In genomic region chr5:102971693-102972293, GRCh38 we compare ENCODE assay signal across 8 cellular contexts.
A peak's percentile ranks its signal among the peaks of the same experiment; 100 is the strongest.
DNase-seq lines count a peak whose midpoint lies in the region; ATAC-seq, FAIRE-seq and TF ChIP-seq lines count a peak whose summit lies in the region.

No MANE protein-coding gene starts in this region.

- DNase-seq in GM13977 (ENCODE audit: low spot score) (peak; percentile 5), LNCaP clone FGC (ENCODE audit: low read depth) (no peak), cerebellum (ENCODE audit: low spot score) (peak; percentile 40), midbrain (lab: John Stamatoyannopoulos, UW) (peak; percentile 51), suprapubic skin (ENCODE audit: low spot score in 2 of 2) (no peak)

- FAIRE-seq in A204.1 (lab: Jason Lieb, UNC) = peak; percentile 85

- no peak for TF ChIP-seq POLR2A in suprapubic skin (IDR thresholded peaks at IDR 0.05)

- no peaks in the 10 kb centered on the region for H3K36me3 ChIP-seq in suprapubic skin

- 91% methylated on average over 1 of the region's 1 CpG for WGBS in suprapubic skin

- no peak for TF ChIP-seq EP300 in suprapubic skin (IDR thresholded peaks at IDR 0.05)

- no peaks in the 10 kb centered on the region for H3K4me1 ChIP-seq in suprapubic skin

- H3K27ac ChIP-seq in suprapubic skin = no peak overlapping the region

- no peaks in the 10 kb centered on the region for H3K9me3 ChIP-seq in suprapubic skin

- ATAC-seq in GM19035 (IDR thresholded peaks at IDR 0.05; ENCODE audit: unreplicated experiment) = no peak
- no peak for ATAC-seq in HG02870 (IDR thresholded peaks at IDR 0.05; ENCODE audit: unreplicated experiment)

- in situ Hi-C loops in GM13977 (cut with MboI; ENCODE audit: low pct_unique_long_range_greater_than_20kb, low sequenced_read_pairs, unreplicated experiment) = no loop called here

- no peaks in the 10 kb centered on the region for H3K27me3 ChIP-seq in suprapubic skin

- H3K4me3 ChIP-seq in LNCaP clone FGC (ENCODE audit: low read depth, low read length) (no peak overlapping the region), suprapubic skin (no peak overlapping the region)

- peak; percentile 54 for TF ChIP-seq CTCF in GM13977 (IDR thresholded peaks at IDR 0.05; ENCODE audit: extremely low read depth, insufficient read depth, missing control alignments)
- peak; percentile 47 for TF ChIP-seq CTCF in LNCaP clone FGC (IDR thresholded peaks at IDR 0.05; ENCODE audit: control insufficient read depth, extremely low read depth, insufficient read depth)
- TF ChIP-seq CTCF in suprapubic skin (IDR thresholded peaks at IDR 0.05) = peak in 1 of 2 donors; percentile 18

Comparison
In these comparisons a context has a peak if more than half of its experiments do, and no peak if none do; other contexts are left out.
1. DNase-seq: peak in GM13977 (single experiment), cerebellum (single experiment) and midbrain (single experiment); none in LNCaP clone FGC (single experiment) and suprapubic skin (0 of 2).